In genomic region chr17:36933174-36934143, GRCh38 we compare ENCODE assay signal across 13 cellular contexts. TPM values are rescaled to one million over a fixed set of nuclear protein-coding genes. Genes with fewer than 3 reads are reported as not detected.
DNase-seq lines count a peak whose midpoint lies in the region; ATAC-seq lines count a peak whose summit lies in the region.
"Had no signal": no experiment of that assay in that cellular context is flagged by ENCODE, and none has a peak within 500 bp of the region (broad histone marks: within the 10 kb centered on the region; RNA-seq: fewer than 3 reads in every experiment).

No MANE protein-coding gene starts in this region.

- H3K27me3 ChIP-seq in CD4-positive, CD25-positive, alpha-beta regulatory T cell (ENCODE audit: control insufficient read depth, insufficient read depth, low read length): peaks cover 51% of the 10 kb centered on the region
- peaks cover 100% of the 10 kb centered on the region for H3K27me3 ChIP-seq in HUES48 (ENCODE audit: control insufficient read depth, insufficient read depth, low read length)
- H3K27me3 ChIP-seq in effector memory CD4-positive, alpha-beta T cell (replicated peaks; ENCODE audit: control insufficient read depth, insufficient read depth, low read length, poor library complexity, severe bottlenecking): peaks cover 93% of the 10 kb centered on the region
- no peaks in the 10 kb centered on the region for H3K27me3 ChIP-seq in HAP-1 (ENCODE audit: low read depth)

- peak overlapping the region; percentile 61 to 81 (median 74) for H3K4me3 Mint-ChIP-seq in CD4-positive, CD25-positive, alpha-beta regulatory T cell
- H3K4me3 Mint-ChIP-seq in naive thymus-derived CD8-positive, alpha-beta T cell: peak overlapping the region; percentile 24 to 92 (median 70)

- peaks cover 73% of the 10 kb centered on the region for H3K4me1 ChIP-seq in CD4-positive, CD25-positive, alpha-beta regulatory T cell (ENCODE audit: control insufficient read depth, insufficient read depth, low read length, poor library complexity, severe bottlenecking)
- H3K4me1 ChIP-seq in HUES48 (ENCODE audit: control insufficient read depth, insufficient read depth, low read length) (peaks cover 59% of the 10 kb centered on the region), HAP-1 (peaks cover 5% of the 10 kb centered on the region)
- H3K4me1 ChIP-seq in effector memory CD4-positive, alpha-beta T cell (ENCODE audit: control insufficient read depth, insufficient read depth, low read length, poor library complexity, severe bottlenecking): peaks cover 67% of the 10 kb centered on the region

- H3K27me3 Mint-ChIP-seq in CD4-positive, CD25-positive, alpha-beta regulatory T cell: peaks cover 98% of the 10 kb centered on the region
- peaks cover 65 to 95% (median 77%) of the 10 kb centered on the region in 5 donors for H3K27me3 Mint-ChIP-seq in naive thymus-derived CD8-positive, alpha-beta T cell

- no peak overlapping the region for H3K27ac ChIP-seq in CD4-positive, CD25-positive, alpha-beta regulatory T cell (ENCODE audit: insufficient read depth, low read length, poor library complexity, severe bottlenecking)
- H3K27ac ChIP-seq in HUES48 (ENCODE audit: low read depth, low read length): no peak overlapping the region
- no peak overlapping the region for H3K27ac ChIP-seq in effector memory CD4-positive, alpha-beta T cell (ENCODE audit: insufficient read depth, low read length, poor library complexity, severe bottlenecking)
- H3K27ac ChIP-seq: esophagus squamous epithelium, neutrophil had no signal

- H3K9me3 ChIP-seq in CD4-positive, CD25-positive, alpha-beta regulatory T cell (ENCODE audit: control insufficient read depth in 2 of 2, low read length in 2 of 2): no peaks in the 10 kb centered on the region
- H3K9me3 ChIP-seq in HUES48 (ENCODE audit: control insufficient read depth, insufficient read depth, low read length) (no peaks in the 10 kb centered on the region), HAP-1 (no peaks in the 10 kb centered on the region)
- H3K9me3 ChIP-seq in effector memory CD4-positive, alpha-beta T cell (ENCODE audit: control insufficient read depth, low read length): no peaks in the 10 kb centered on the region
- H3K9me3 ChIP-seq: esophagus squamous epithelium, neutrophil had no signal

- peaks cover 0 to 4% (median 0%) of the 10 kb centered on the region in 7 donors for H3K9me3 Mint-ChIP-seq in CD4-positive, CD25-positive, alpha-beta regulatory T cell
- peaks cover 0 to 2% (median 0%) of the 10 kb centered on the region in 9 donors for H3K9me3 Mint-ChIP-seq in naive thymus-derived CD8-positive, alpha-beta T cell
- H3K9me3 Mint-ChIP-seq: activated naive CD4-positive, alpha-beta T cell treated with anti-CD3 and anti-CD28 coated beads, Interleukin-2, amount 50 U/mL, for 72 hours had no signal

- DNase-seq in CD4-positive, CD25-positive, alpha-beta regulatory T cell: no peak
- DNase-seq in effector memory CD4-positive, alpha-beta T cell: no peak
- DNase-seq in naive thymus-derived CD8-positive, alpha-beta T cell: peak in 1 of 10 donors; percentile 15
- DNase-seq in HAP-1 (ENCODE audit: low spot score in 2 of 2): no peak
- DNase-seq: esophagus squamous epithelium, NCI-H1105, Right ventricle myocardium superior had no signal

- H3K36me3 Mint-ChIP-seq in CD4-positive, CD25-positive, alpha-beta regulatory T cell: no peaks in the 10 kb centered on the region
- H3K36me3 Mint-ChIP-seq in naive thymus-derived CD8-positive, alpha-beta T cell: peaks cover 0 to 9% (median 0%) of the 10 kb centered on the region in 3 donors

- H3K4me1 Mint-ChIP-seq in CD4-positive, CD25-positive, alpha-beta regulatory T cell: peaks cover 8 to 78% (median 41%) of the 10 kb centered on the region in 4 donors
- peaks cover 34 to 81% (median 72%) of the 10 kb centered on the region in 4 donors for H3K4me1 Mint-ChIP-seq in naive thymus-derived CD8-positive, alpha-beta T cell

- in situ Hi-C loops in HAP-1 (cut with MboI; ENCODE audit: low sequenced_read_pairs): no loop called here

- H3K27ac Mint-ChIP-seq in CD4-positive, CD25-positive, alpha-beta regulatory T cell: no peak overlapping the region
- H3K27ac Mint-ChIP-seq in naive thymus-derived CD8-positive, alpha-beta T cell: peak overlapping the region in 3 of 10 donors; percentile 26 to 49 (median 33)

- no peak overlapping the region for H3K9ac ChIP-seq in HUES48 (ENCODE audit: low read depth, low read length)

- peak overlapping the region; percentile 21 for H3K4me3 ChIP-seq in CD4-positive, CD25-positive, alpha-beta regulatory T cell (ENCODE audit: low read depth, low read length)
- peak overlapping the region; percentile 65 for H3K4me3 ChIP-seq in HUES48 (ENCODE audit: low read depth, low read length)
- peak overlapping the region; percentile 16 for H3K4me3 ChIP-seq in effector memory CD4-positive, alpha-beta T cell (ENCODE audit: insufficient read depth, low read depth, low read length, poor library complexity, severe bottlenecking)
- no peak overlapping the region for H3K4me3 ChIP-seq in HAP-1

- no peaks in the 10 kb centered on the region for H3K36me3 ChIP-seq in CD4-positive, CD25-positive, alpha-beta regulatory T cell (ENCODE audit: control insufficient read depth, insufficient read depth, low read length)
- H3K36me3 ChIP-seq in HUES48 (ENCODE audit: control insufficient read depth, insufficient read depth, low read length) (no peaks in the 10 kb centered on the region), HAP-1 (replicated peaks) (no peaks in the 10 kb centered on the region)
- no peaks in the 10 kb centered on the region for H3K36me3 ChIP-seq in effector memory CD4-positive, alpha-beta T cell (ENCODE audit: control insufficient read depth, insufficient read depth, low read length)
- H3K36me3 ChIP-seq: esophagus squamous epithelium, neutrophil had no signal

- POLR2A ChIA-PET in naive thymus-derived CD8-positive, alpha-beta T cell (lab: Charles Lee): interaction anchor here (0.5 to 0.9 kb wide), 2 partner anchors 10 to 47 kb away, joined by 3 to 5 read pairs; no protein-coding TSS in a partner anchor

- no peak for ATAC-seq in CD4-positive, CD25-positive, alpha-beta regulatory T cell (ENCODE audit: low read depth in 2 of 2)
- peak in 1 of 2 donors; percentile 20 for ATAC-seq in naive thymus-derived CD8-positive, alpha-beta T cell
- ATAC-seq in HG02588 (IDR thresholded peaks at IDR 0.05; ENCODE audit: unreplicated experiment) (no peak), HG02938 (IDR thresholded peaks at IDR 0.05; ENCODE audit: unreplicated experiment) (no peak), GM18502 (IDR thresholded peaks at IDR 0.05; ENCODE audit: poor library complexity, unreplicated experiment) (no peak)

RNA-seq across cellular contexts. Expression of gene LHX1, which starts 3.8 kb away (rescaled TPM):
- total RNA-seq in CD4-positive, CD25-positive, alpha-beta regulatory T cell: not detected
- polyA plus RNA-seq in CD4-positive, CD25-positive, alpha-beta regulatory T cell: under 1 TPM in 3 of 4 donors, not detected in 1; 0.05 to 0.22 (median 0.05) TPM
- total RNA-seq in naive thymus-derived CD8-positive, alpha-beta T cell: not detected
- not detected for polyA plus RNA-seq in naive thymus-derived CD8-positive, alpha-beta T cell
- total RNA-seq: activated naive CD4-positive, alpha-beta T cell treated with anti-CD3 and anti-CD28 coated beads, Interleukin-2, amount 50 U/mL, for 72 hours; esophagus squamous epithelium; Right ventricle myocardium superior had no signal

RNA-seq across cellular contexts. Expression of gene AATF, which starts 15.3 kb away (rescaled TPM):
- 72.6 TPM for total RNA-seq in CD4-positive, CD25-positive, alpha-beta regulatory T cell
- polyA plus RNA-seq in CD4-positive, CD25-positive, alpha-beta regulatory T cell: 10 to 100 TPM; 81.2 to 89.8 (median 84.9) TPM
- total RNA-seq in naive thymus-derived CD8-positive, alpha-beta T cell: 10 to 100 TPM; 59.7 to 65.0 TPM
- 10 to 100 TPM; 64.2 to 89.7 (median 69.9) TPM for polyA plus RNA-seq in naive thymus-derived CD8-positive, alpha-beta T cell
